In genomic region chr16:58755989-58756649, GRCh38 we compare ENCODE assay signal across 1 cellular context.
TF ChIP-seq lines count a peak whose summit lies in the region.

No MANE protein-coding gene starts in this region.

TF ChIP-seq in HepG2, 621 proteins besides CTCF, POLR2A, EP300 and RAD21 (continued from another document and continues in another):
- TF ChIP-seq KIAA2018 (CRISPR knock-in tag; IDR thresholded peaks at IDR 0.05; ENCODE audit: borderline replicate concordance) (no peak), ZBTB38 (CRISPR knock-in tag; IDR thresholded peaks at IDR 0.05) (0 out of 2 replicates have a peak, but pooled peaks have one; percentile 33), ZNF589 (CRISPR knock-in tag; conservative IDR thresholded peaks at IDR 0.05) (no peak), ZNF432 (CRISPR knock-in tag; IDR thresholded peaks at IDR 0.05; ENCODE audit: borderline replicate concordance) (no peak), ZNF383 (CRISPR knock-in tag; IDR thresholded peaks at IDR 0.05; ENCODE audit: borderline replicate concordance) (no peak), ARID3A (IDR thresholded peaks at IDR 0.05; ENCODE audit: low read depth, low read length) (no peak), ZNF747 (CRISPR knock-in tag; IDR thresholded peaks at IDR 0.05; ENCODE audit: borderline replicate concordance) (no peak), TERF1 (CRISPR knock-in tag; IDR thresholded peaks at IDR 0.05) (no peak), ZNF18 (CRISPR knock-in tag; IDR thresholded peaks at IDR 0.05; ENCODE audit: insufficient replicate concordance) (no peak), ZNF768 (CRISPR knock-in tag; IDR thresholded peaks at IDR 0.05) (no peak), ZBTB8A (CRISPR knock-in tag; IDR thresholded peaks at IDR 0.05; ENCODE audit: borderline replicate concordance, low read depth) (no peak), ZNF180 (CRISPR knock-in tag; IDR thresholded peaks at IDR 0.05; ENCODE audit: borderline replicate concordance, low read depth) (no peak), BCL6 (CRISPR knock-in tag; IDR thresholded peaks at IDR 0.05) (no peak), ZNF329 (CRISPR knock-in tag; IDR thresholded peaks at IDR 0.05; ENCODE audit: low read depth) (no peak), SKI (IDR thresholded peaks at IDR 0.05; ENCODE audit: partially characterized antibody) (no peak), ZNF30 (CRISPR knock-in tag; IDR thresholded peaks at IDR 0.05) (no peak), DMTF1 (CRISPR knock-in tag; IDR thresholded peaks at IDR 0.05) (no peak), MAZ (IDR thresholded peaks at IDR 0.05; ENCODE audit: borderline replicate concordance, low read depth, low read length) (no peak), MAZ (CRISPR knock-in tag; IDR thresholded peaks at IDR 0.05; ENCODE audit: low read depth) (no peak), ZNF720 (CRISPR knock-in tag; IDR thresholded peaks at IDR 0.05) (no peak), NBN (conservative IDR thresholded peaks at IDR 0.05) (no peak), ZNF574 (CRISPR knock-in tag; IDR thresholded peaks at IDR 0.05) (peak; percentile 80), KLF9 (CRISPR knock-in tag; IDR thresholded peaks at IDR 0.05; ENCODE audit: low read depth) (no peak), ZFP62 (CRISPR knock-in tag; IDR thresholded peaks at IDR 0.05) (no peak), SIN3A (IDR thresholded peaks at IDR 0.05; ENCODE audit: borderline replicate concordance, low read depth, low read length) (no peak), SALL2 (CRISPR knock-in tag; IDR thresholded peaks at IDR 0.05) (no peak), SAP130 (CRISPR knock-in tag; IDR thresholded peaks at IDR 0.05; ENCODE audit: low read depth) (peak; percentile 25; the same call in 1 of the 2 replicates), TP53 (CRISPR knock-in tag; conservative IDR thresholded peaks at IDR 0.05) (no peak), NR2C2 (CRISPR knock-in tag; IDR thresholded peaks at IDR 0.05; ENCODE audit: borderline replicate concordance) (no peak), RFX5 (IDR thresholded peaks at IDR 0.05; ENCODE audit: low read depth, low read length) (no peak), HES4 (CRISPR knock-in tag; IDR thresholded peaks at IDR 0.05; ENCODE audit: borderline replicate concordance) (no peak), ZNF530 (CRISPR knock-in tag; IDR thresholded peaks at IDR 0.05; ENCODE audit: low read depth) (no peak), MTF1 (CRISPR knock-in tag; IDR thresholded peaks at IDR 0.05) (no peak), REXO4 (CRISPR knock-in tag; IDR thresholded peaks at IDR 0.05; ENCODE audit: borderline replicate concordance) (no peak), SMAD3 (CRISPR knock-in tag; IDR thresholded peaks at IDR 0.05) (0 out of 2 replicates have a peak, but pooled peaks have one; percentile 32), ZNF761 (CRISPR knock-in tag; conservative IDR thresholded peaks at IDR 0.05) (no peak), ZNF142 (CRISPR knock-in tag; IDR thresholded peaks at IDR 0.05) (no peak)
